Comparison of ENCODE assay signal across 1 cellular context in the genomic region with DNA sequence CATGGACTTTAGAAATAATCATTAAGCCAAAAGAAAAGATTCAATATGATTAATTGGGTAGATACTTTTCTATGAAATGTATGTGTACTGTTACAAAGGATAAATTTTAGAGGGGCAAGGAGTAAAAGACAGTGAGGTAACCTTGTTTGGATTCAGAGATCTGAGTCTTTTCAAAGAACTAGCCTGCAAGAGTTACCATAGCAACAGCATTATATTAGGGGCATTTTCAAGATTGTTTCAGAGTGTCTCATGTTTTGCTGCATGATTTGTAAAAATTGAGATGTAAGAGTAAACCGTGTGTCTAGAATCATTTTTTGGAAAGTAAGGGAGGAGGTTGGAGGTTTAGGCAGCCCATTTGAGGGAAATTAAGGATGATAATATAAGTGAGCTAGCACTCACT.
TF ChIP-seq lines count a peak whose summit lies in the region.

No MANE protein-coding gene starts in this region.

TF ChIP-seq in GM23338, 12 proteins besides CTCF, POLR2A, EP300 and RAD21 (continued from another document):
- TF ChIP-seq CREB1 (CRISPR knock-in tag; IDR thresholded peaks at IDR 0.05; ENCODE audit: low read depth) (no peak), JUNB (IDR thresholded peaks at IDR 0.05; ENCODE audit: unreplicated experiment) (no peak), ZNF331 (CRISPR knock-in tag; IDR thresholded peaks at IDR 0.05; ENCODE audit: low read depth) (no peak)
- TF ChIP-seq, protein P1, sequence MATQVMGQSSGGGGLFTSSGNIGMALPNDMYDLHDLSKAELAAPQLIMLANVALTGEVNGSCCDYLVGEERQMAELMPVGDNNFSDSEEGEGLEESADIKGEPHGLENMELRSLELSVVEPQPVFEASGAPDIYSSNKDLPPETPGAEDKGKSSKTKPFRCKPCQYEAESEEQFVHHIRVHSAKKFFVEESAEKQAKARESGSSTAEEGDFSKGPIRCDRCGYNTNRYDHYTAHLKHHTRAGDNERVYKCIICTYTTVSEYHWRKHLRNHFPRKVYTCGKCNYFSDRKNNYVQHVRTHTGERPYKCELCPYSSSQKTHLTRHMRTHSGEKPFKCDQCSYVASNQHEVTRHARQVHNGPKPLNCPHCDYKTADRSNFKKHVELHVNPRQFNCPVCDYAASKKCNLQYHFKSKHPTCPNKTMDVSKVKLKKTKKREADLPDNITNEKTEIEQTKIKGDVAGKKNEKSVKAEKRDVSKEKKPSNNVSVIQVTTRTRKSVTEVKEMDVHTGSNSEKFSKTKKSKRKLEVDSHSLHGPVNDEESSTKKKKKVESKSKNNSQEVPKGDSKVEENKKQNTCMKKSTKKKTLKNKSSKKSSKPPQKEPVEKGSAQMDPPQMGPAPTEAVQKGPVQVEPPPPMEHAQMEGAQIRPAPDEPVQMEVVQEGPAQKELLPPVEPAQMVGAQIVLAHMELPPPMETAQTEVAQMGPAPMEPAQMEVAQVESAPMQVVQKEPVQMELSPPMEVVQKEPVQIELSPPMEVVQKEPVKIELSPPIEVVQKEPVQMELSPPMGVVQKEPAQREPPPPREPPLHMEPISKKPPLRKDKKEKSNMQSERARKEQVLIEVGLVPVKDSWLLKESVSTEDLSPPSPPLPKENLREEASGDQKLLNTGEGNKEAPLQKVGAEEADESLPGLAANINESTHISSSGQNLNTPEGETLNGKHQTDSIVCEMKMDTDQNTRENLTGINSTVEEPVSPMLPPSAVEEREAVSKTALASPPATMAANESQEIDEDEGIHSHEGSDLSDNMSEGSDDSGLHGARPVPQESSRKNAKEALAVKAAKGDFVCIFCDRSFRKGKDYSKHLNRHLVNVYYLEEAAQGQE (IDR thresholded peaks at IDR 0.05; ENCODE audit: unreplicated experiment) = no peak
